8 cellular contexts compared by ENCODE assay signal in the genomic region with DNA sequence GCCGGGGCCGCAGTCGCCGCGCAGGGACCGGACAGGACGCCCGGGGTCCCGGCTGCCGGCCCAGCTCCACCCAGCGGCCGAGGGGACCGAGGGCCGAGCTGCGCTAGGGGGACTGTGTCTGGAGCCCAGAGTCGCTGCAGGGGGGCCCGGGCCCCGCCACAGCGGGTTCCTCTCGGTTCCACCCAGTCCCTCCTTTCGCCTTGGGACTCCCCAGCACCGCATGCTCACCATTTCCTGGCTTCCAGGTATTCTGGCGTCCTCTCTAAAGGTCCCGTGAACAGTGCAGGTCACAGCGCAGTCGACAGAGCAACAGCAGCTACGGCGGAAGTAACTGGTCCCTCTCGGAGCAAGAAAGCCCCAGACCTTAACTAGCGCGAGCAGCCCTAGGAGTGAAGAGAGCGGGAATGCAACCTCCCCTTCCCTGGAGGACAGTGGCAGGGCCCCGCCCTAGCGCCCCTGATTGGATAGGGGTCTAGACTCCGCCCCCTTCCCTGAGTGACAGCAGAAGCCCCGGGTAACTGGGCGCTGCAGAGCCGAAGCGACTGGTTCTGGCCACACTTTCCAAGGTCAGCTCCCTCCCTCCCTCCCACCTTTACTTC. TPM values are rescaled to one million over a fixed set of nuclear protein-coding genes. Genes with fewer than 3 reads are reported as not detected.
DNase-seq lines count a peak whose midpoint lies in the region; ATAC-seq and TF ChIP-seq lines count a peak whose summit lies in the region.

A gene (minus strand): TSS at position 391 of the 599 bp plus-strand sequence. CDS start 160 bp downstream, at position 231.

- no peaks in the 10 kb centered on the region for H3K9me2 ChIP-seq in OCI-LY1 (ENCODE audit: low read depth, low read length)

- H3K9me3 Mint-ChIP-seq in CD14-positive monocyte = peaks cover 0 to 39% (median 29%) of the 10 kb centered on the region in 7 donors
- peaks cover 24% of the 10 kb centered on the region for H3K9me3 Mint-ChIP-seq in activated T-helper 1 cell treated with anti-CD3 and anti-CD28 coated beads, Interleukin-12 subunit alpha, Interleukin-12 subunit beta, Interleukin-2, Interleukin-4 antibody, amounts not matched to agents 30 ng/mL and 10 ng/mL and 1 ng/mL, durations not matched to agents 14 hours and 24 hours and 36 hours
- H3K9me3 Mint-ChIP-seq in naive thymus-derived CD8-positive, alpha-beta T cell = peaks cover 0 to 12% (median 0%) of the 10 kb centered on the region in 9 donors

- H3K27me3 Mint-ChIP-seq in CD14-positive monocyte (ENCODE audit: low read depth in 3 of 3) = peaks cover 22 to 47% (median 24%) of the 10 kb centered on the region in 3 donors
- H3K27me3 Mint-ChIP-seq in activated T-helper 1 cell treated with anti-CD3 and anti-CD28 coated beads, Interleukin-12 subunit alpha, Interleukin-12 subunit beta, Interleukin-2, Interleukin-4 antibody, amounts not matched to agents 30 ng/mL and 10 ng/mL and 1 ng/mL, durations not matched to agents 14 hours and 24 hours and 36 hours (ENCODE audit: insufficient read depth) = peaks cover 3% of the 10 kb centered on the region
- peaks cover 6 to 26% (median 10%) of the 10 kb centered on the region in 5 donors for H3K27me3 Mint-ChIP-seq in naive thymus-derived CD8-positive, alpha-beta T cell

- H3K4me3 ChIP-seq in OCI-LY1 (ENCODE audit: low read depth, low read length, poor library complexity, severe bottlenecking) (peak within 1 kb of the TSS; percentile 72), fibroblast of villous mesenchyme (ENCODE audit: low read depth, low read length) (peak within 1 kb of the TSS; percentile 79)

- TF ChIP-seq CTCF in CD14-positive monocyte (IDR thresholded peaks at IDR 0.05) (no peak), OCI-LY1 (IDR thresholded peaks at IDR 0.05; ENCODE audit: low read length) (peak; percentile 35; the same call in 1 of the 2 replicates), fibroblast of villous mesenchyme (IDR thresholded peaks at IDR 0.05; ENCODE audit: insufficient read depth, low read depth, low read length) (peak; percentile 12)

- peak within 1 kb of the TSS; percentile 58; the same call in 1 of the 2 replicates for H2AFZ ChIP-seq in OCI-LY1 (ENCODE audit: low read length)

- ATAC-seq in GM19328 (IDR thresholded peaks at IDR 0.05; ENCODE audit: unreplicated experiment) = peak; percentile 75
- ATAC-seq in HG03520 (IDR thresholded peaks at IDR 0.05; ENCODE audit: unreplicated experiment) = peak; percentile 77
- peak; percentile 76 to 85 for ATAC-seq in naive thymus-derived CD8-positive, alpha-beta T cell

- intact Hi-C loops in CD14-positive monocyte (cut with micrococcal nuclease) = no loop called here
- intact Hi-C loops in activated T-helper 1 cell treated with anti-CD3 and anti-CD28 coated beads, Interleukin-12 subunit alpha, Interleukin-12 subunit beta, Interleukin-2, Interleukin-4 antibody, amounts not matched to agents 30 ng/mL and 10 ng/mL and 1 ng/mL, durations not matched to agents 14 hours and 24 hours and 36 hours (cut with micrococcal nuclease) = no loop called here

- peaks cover 4% of the 10 kb centered on the region; the same call in 1 of the 2 replicates for H3K9me3 ChIP-seq in OCI-LY1 (ENCODE audit: low read length)

- peak; percentile 53 for DNase-seq in CD14-positive monocyte (ENCODE audit: low spot score)
- DNase-seq in activated T-helper 1 cell treated with anti-CD3 and anti-CD28 coated beads, Interleukin-12 subunit alpha, Interleukin-12 subunit beta, Interleukin-2, Interleukin-4 antibody, amounts not matched to agents 30 ng/mL and 10 ng/mL and 1 ng/mL, durations not matched to agents 14 hours and 24 hours and 36 hours (ENCODE audit: low spot score) = peak; percentile 27
- peak; percentile 82 for DNase-seq in fibroblast of villous mesenchyme (ENCODE audit: low read depth)
- DNase-seq in naive thymus-derived CD8-positive, alpha-beta T cell = peak in 9 of 10 donors; percentile 8 to 70 (median 32)
- peak; percentile 25 to 92 (median 77) for DNase-seq in substantia nigra (lab: John Stamatoyannopoulos, UW)

- no peaks in the 10 kb centered on the region for H3K36me3 Mint-ChIP-seq in CD14-positive monocyte
- peaks cover 3% of the 10 kb centered on the region for H3K36me3 Mint-ChIP-seq in activated T-helper 1 cell treated with anti-CD3 and anti-CD28 coated beads, Interleukin-12 subunit alpha, Interleukin-12 subunit beta, Interleukin-2, Interleukin-4 antibody, amounts not matched to agents 30 ng/mL and 10 ng/mL and 1 ng/mL, durations not matched to agents 14 hours and 24 hours and 36 hours (ENCODE audit: low read depth)
- peaks cover 4 to 7% (median 5%) of the 10 kb centered on the region in 3 donors for H3K36me3 Mint-ChIP-seq in naive thymus-derived CD8-positive, alpha-beta T cell

- peak within 1 kb of the TSS in 2 of 7 donors; percentile 50 to 52 for H3K27ac Mint-ChIP-seq in CD14-positive monocyte
- H3K27ac Mint-ChIP-seq in activated T-helper 1 cell treated with anti-CD3 and anti-CD28 coated beads, Interleukin-12 subunit alpha, Interleukin-12 subunit beta, Interleukin-2, Interleukin-4 antibody, amounts not matched to agents 30 ng/mL and 10 ng/mL and 1 ng/mL, durations not matched to agents 14 hours and 24 hours and 36 hours = no peak within 1 kb of the TSS
- peak within 1 kb of the TSS in 8 of 10 donors; percentile 22 to 73 (median 68) for H3K27ac Mint-ChIP-seq in naive thymus-derived CD8-positive, alpha-beta T cell

- H3K27me3 ChIP-seq in OCI-LY1 (ENCODE audit: insufficient read depth, low read length) = no peaks in the 10 kb centered on the region

- H3K4me3 Mint-ChIP-seq in CD14-positive monocyte = peak within 1 kb of the TSS; percentile 82 to 96
- peak within 1 kb of the TSS; percentile 78 for H3K4me3 Mint-ChIP-seq in activated T-helper 1 cell treated with anti-CD3 and anti-CD28 coated beads, Interleukin-12 subunit alpha, Interleukin-12 subunit beta, Interleukin-2, Interleukin-4 antibody, amounts not matched to agents 30 ng/mL and 10 ng/mL and 1 ng/mL, durations not matched to agents 14 hours and 24 hours and 36 hours
- peak within 1 kb of the TSS; percentile 79 to 94 (median 91) for H3K4me3 Mint-ChIP-seq in naive thymus-derived CD8-positive, alpha-beta T cell

- no peak within 1 kb of the TSS for H3K27ac ChIP-seq in OCI-LY1 (ENCODE audit: low read depth, low read length, poor library complexity, severe bottlenecking)
- peak within 1 kb of the TSS; percentile 53 for H3K27ac ChIP-seq in substantia nigra (ENCODE audit: low read depth, low read length, poor library complexity, severe bottlenecking)

- no peaks in the 10 kb centered on the region for H3K36me3 ChIP-seq in OCI-LY1 (ENCODE audit: insufficient read depth, low read length)

- POLR2A ChIA-PET in naive thymus-derived CD8-positive, alpha-beta T cell (lab: Charles Lee) = interaction anchor here (0.6 to 1.1 kb wide), 3 partner anchors 13 to 254 kb away, joined by 3 to 6 read pairs (median 3); a partner anchor contains a TSS

- peak within 1 kb of the TSS; percentile 74 for H3K4me2 ChIP-seq in OCI-LY1 (ENCODE audit: low read length)

- no peaks in the 10 kb centered on the region for H3F3A ChIP-seq in OCI-LY1 (ENCODE audit: insufficient read depth, low read length)

- H3K4me1 Mint-ChIP-seq in CD14-positive monocyte = peaks cover 20% of the 10 kb centered on the region
- H3K4me1 Mint-ChIP-seq in activated T-helper 1 cell treated with anti-CD3 and anti-CD28 coated beads, Interleukin-12 subunit alpha, Interleukin-12 subunit beta, Interleukin-2, Interleukin-4 antibody, amounts not matched to agents 30 ng/mL and 10 ng/mL and 1 ng/mL, durations not matched to agents 14 hours and 24 hours and 36 hours (ENCODE audit: low read depth) = peaks cover 5% of the 10 kb centered on the region
- peaks cover 13 to 17% (median 15%) of the 10 kb centered on the region in 4 donors for H3K4me1 Mint-ChIP-seq in naive thymus-derived CD8-positive, alpha-beta T cell

- H4K20me1 ChIP-seq in OCI-LY1 (ENCODE audit: insufficient read depth, low read length) = no peaks in the 10 kb centered on the region

- no peaks in the 10 kb centered on the region for H3K79me2 ChIP-seq in OCI-LY1 (ENCODE audit: insufficient read depth, low read length)

- peaks cover 6% of the 10 kb centered on the region for H3K4me1 ChIP-seq in OCI-LY1 (ENCODE audit: insufficient read depth, low read length, severe bottlenecking)

- H3K9ac ChIP-seq in OCI-LY1 (ENCODE audit: low read length) = peak within 1 kb of the TSS; percentile 64

RNA-seq across cellular contexts. Expression of the gene that starts here (rescaled TPM):
- not detected for polyA plus RNA-seq in CD14-positive monocyte
- 0.13 and 0.39 TPM in 2 replicates for total RNA-seq in activated T-helper 1 cell treated with anti-CD3 and anti-CD28 coated beads, Interleukin-12 subunit alpha, Interleukin-12 subunit beta, Interleukin-2, Interleukin-4 antibody, amounts not matched to agents 30 ng/mL and 10 ng/mL and 1 ng/mL, durations not matched to agents 14 hours and 24 hours and 36 hours
- total RNA-seq in fibroblast of villous mesenchyme = under 0.01 TPM in 2 replicates
- total RNA-seq in naive thymus-derived CD8-positive, alpha-beta T cell = under 1 TPM; 0.21 to 0.22 TPM
- not detected for polyA plus RNA-seq in naive thymus-derived CD8-positive, alpha-beta T cell

Comparison
In these comparisons a context has a peak if more than half of its experiments do, and no peak if none do; other contexts are left out.
1. Peak in DNase-seq in CD14-positive monocyte; RNA of the gene not detected or under 1 TPM.
2. Peak in DNase-seq in activated T-helper 1 cell treated with anti-CD3 and anti-CD28 coated beads, Interleukin-12 subunit alpha, Interleukin-12 subunit beta, Interleukin-2, Interleukin-4 antibody, amounts not matched to agents 30 ng/mL and 10 ng/mL and 1 ng/mL, durations not matched to agents 14 hours and 24 hours and 36 hours; RNA of the gene not detected or under 1 TPM.
3. Peak in DNase-seq and H3K4me3 ChIP-seq in fibroblast of villous mesenchyme; RNA of the gene not detected or under 1 TPM.
4. Peak in DNase-seq and ATAC-seq in naive thymus-derived CD8-positive, alpha-beta T cell; RNA of the gene not detected or under 1 TPM.
5. DNase-seq: peak in every context shown above with its lines; median percentile 82 in fibroblast of villous mesenchyme; 77 in substantia nigra; 53 in CD14-positive monocyte; 32 in naive thymus-derived CD8-positive, alpha-beta T cell; 27 in activated T-helper 1 cell treated with anti-CD3 and anti-CD28 coated beads, Interleukin-12 subunit alpha, Interleukin-12 subunit beta, Interleukin-2, Interleukin-4 antibody, amounts not matched to agents 30 ng/mL and 10 ng/mL and 1 ng/mL, durations not matched to agents 14 hours and 24 hours and 36 hours.